ENCODE assay signal across 2 cellular contexts in the genomic region with DNA sequence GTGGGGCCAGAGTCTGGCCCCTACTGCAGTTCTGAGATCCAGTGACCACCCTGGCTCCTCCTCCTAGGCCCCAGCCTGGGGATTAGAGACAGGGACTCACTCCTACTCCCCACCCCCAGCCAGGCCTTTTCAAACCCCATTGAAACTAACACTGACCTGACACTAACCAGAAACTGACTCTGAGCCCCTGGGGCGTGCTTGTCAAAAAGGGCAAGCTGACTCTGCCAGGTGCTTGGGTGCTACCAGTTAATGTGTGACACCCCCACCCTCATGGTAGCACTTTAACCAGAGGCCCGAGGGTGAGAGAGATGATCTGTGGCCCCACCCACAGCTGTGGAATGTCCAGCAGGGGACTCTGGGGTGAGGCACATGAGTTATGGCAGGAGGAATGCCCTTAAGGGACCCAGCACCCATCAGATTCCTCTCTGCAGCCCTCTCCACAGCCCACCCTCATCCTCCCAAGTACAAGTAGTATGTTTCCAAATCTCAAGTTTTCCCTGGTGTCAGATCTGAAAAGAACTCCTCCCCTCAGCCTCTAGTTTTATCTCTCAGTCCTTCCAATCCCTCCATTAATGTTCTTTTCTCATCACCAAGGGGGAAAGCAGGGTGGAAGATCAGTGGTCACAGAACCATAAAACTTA.
TF ChIP-seq lines count a peak whose summit lies in the region.

No MANE protein-coding gene starts in this region.

TF ChIP-seq in GM23338, 12 proteins besides CTCF, POLR2A, EP300 and RAD21 (continued from another document):
- TF ChIP-seq, protein P1, sequence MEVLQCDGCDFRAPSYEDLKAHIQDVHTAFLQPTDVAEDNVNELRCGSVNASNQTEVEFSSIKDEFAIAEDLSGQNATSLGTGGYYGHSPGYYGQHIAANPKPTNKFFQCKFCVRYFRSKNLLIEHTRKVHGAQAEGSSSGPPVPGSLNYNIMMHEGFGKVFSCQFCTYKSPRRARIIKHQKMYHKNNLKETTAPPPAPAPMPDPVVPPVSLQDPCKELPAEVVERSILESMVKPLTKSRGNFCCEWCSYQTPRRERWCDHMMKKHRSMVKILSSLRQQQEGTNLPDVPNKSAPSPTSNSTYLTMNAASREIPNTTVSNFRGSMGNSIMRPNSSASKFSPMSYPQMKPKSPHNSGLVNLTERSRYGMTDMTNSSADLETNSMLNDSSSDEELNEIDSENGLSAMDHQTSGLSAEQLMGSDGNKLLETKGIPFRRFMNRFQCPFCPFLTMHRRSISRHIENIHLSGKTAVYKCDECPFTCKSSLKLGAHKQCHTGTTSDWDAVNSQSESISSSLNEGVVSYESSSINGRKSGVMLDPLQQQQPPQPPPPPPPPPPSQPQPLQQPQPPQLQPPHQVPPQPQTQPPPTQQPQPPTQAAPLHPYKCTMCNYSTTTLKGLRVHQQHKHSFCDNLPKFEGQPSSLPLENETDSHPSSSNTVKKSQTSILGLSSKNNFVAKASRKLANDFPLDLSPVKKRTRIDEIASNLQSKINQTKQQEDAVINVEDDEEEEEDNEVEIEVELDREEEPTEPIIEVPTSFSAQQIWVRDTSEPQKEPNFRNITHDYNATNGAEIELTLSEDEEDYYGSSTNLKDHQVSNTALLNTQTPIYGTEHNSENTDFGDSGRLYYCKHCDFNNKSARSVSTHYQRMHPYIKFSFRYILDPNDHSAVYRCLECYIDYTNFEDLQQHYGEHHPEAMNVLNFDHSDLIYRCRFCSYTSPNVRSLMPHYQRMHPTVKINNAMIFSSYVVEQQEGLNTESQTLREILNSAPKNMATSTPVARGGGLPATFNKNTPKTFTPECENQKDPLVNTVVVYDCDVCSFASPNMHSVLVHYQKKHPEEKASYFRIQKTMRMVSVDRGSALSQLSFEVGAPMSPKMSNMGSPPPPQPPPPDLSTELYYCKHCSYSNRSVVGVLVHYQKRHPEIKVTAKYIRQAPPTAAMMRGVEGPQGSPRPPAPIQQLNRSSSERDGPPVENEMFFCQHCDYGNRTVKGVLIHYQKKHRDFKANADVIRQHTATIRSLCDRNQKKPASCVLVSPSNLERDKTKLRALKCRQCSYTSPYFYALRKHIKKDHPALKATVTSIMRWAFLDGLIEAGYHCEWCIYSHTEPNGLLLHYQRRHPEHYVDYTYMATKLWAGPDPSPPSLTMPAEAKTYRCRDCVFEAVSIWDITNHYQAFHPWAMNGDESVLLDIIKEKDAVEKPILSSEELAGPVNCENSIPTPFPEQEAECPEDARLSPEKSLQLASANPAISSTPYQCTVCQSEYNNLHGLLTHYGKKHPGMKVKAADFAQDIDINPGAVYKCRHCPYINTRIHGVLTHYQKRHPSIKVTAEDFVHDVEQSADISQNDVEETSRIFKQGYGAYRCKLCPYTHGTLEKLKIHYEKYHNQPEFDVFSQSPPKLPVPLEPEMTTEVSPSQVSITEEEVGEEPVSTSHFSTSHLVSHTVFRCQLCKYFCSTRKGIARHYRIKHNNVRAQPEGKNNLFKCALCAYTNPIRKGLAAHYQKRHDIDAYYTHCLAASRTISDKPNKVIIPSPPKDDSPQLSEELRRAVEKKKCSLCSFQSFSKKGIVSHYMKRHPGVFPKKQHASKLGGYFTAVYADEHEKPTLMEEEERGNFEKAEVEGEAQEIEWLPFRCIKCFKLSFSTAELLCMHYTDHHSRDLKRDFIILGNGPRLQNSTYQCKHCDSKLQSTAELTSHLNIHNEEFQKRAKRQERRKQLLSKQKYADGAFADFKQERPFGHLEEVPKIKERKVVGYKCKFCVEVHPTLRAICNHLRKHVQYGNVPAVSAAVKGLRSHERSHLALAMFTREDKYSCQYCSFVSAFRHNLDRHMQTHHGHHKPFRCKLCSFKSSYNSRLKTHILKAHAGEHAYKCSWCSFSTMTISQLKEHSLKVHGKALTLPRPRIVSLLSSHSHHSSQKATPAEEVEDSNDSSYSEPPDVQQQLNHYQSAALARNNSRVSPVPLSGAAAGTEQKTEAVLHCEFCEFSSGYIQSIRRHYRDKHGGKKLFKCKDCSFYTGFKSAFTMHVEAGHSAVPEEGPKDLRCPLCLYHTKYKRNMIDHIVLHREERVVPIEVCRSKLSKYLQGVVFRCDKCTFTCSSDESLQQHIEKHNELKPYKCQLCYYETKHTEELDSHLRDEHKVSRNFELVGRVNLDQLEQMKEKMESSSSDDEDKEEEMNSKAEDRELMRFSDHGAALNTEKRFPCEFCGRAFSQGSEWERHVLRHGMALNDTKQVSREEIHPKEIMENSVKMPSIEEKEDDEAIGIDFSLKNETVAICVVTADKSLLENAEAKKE (CRISPR knock-in tag; IDR thresholded peaks at IDR 0.05) = no peak
- TF ChIP-seq EZH2 (IDR thresholded peaks at IDR 0.05; ENCODE audit: low read depth, unreplicated experiment) = no peak

TF ChIP-seq in SK-N-SH treated with all-trans-retinoic acid at 6 μM for 48 hours, 23 proteins besides CTCF, POLR2A, EP300 and RAD21:
- TF ChIP-seq, protein P2, sequence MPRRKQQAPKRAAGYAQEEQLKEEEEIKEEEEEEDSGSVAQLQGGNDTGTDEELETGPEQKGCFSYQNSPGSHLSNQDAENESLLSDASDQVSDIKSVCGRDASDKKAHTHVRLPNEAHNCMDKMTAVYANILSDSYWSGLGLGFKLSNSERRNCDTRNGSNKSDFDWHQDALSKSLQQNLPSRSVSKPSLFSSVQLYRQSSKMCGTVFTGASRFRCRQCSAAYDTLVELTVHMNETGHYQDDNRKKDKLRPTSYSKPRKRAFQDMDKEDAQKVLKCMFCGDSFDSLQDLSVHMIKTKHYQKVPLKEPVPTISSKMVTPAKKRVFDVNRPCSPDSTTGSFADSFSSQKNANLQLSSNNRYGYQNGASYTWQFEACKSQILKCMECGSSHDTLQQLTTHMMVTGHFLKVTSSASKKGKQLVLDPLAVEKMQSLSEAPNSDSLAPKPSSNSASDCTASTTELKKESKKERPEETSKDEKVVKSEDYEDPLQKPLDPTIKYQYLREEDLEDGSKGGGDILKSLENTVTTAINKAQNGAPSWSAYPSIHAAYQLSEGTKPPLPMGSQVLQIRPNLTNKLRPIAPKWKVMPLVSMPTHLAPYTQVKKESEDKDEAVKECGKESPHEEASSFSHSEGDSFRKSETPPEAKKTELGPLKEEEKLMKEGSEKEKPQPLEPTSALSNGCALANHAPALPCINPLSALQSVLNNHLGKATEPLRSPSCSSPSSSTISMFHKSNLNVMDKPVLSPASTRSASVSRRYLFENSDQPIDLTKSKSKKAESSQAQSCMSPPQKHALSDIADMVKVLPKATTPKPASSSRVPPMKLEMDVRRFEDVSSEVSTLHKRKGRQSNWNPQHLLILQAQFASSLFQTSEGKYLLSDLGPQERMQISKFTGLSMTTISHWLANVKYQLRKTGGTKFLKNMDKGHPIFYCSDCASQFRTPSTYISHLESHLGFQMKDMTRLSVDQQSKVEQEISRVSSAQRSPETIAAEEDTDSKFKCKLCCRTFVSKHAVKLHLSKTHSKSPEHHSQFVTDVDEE (CRISPR knock-in tag; IDR thresholded peaks at IDR 0.05) = no peak
- no peak for TF ChIP-seq RARB (CRISPR knock-in tag; IDR thresholded peaks at IDR 0.05)
